Comparison of ENCODE assay signal across 8 cellular contexts in the genomic region with DNA sequence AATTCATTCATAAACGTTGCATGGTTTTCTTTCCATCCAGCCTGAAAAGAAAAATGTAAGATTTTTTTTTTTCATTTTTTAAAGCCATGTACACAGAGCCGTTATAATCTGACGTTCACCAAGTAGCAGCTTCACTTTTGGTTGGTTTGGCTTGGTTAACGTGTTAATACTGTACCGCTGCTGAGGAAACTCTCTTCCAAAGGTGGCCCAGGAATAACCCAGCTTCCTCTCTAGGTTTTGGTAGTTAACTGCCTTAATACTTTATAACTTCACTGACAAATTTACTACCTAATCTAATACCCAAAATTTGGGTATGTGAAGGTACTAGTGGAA. TPM values are rescaled to one million over a fixed set of nuclear protein-coding genes. Genes with fewer than 3 reads are reported as not detected.
DNase-seq lines count a peak whose midpoint lies in the region; ATAC-seq, FAIRE-seq and TF ChIP-seq lines count a peak whose summit lies in the region.

No MANE protein-coding gene starts in this region.

- H3K9me3 ChIP-seq in SU-DHL-6 (ENCODE audit: insufficient read depth, low read length) (0 out of 2 replicates have a peak, but pooled peaks cover 11% of the 10 kb centered on the region), psoas muscle (no peaks in the 10 kb centered on the region)

- ATAC-seq in psoas muscle (no peak), GM18870 (IDR thresholded peaks at IDR 0.05; ENCODE audit: unreplicated experiment) (no peak)

- DNase-seq in fibroblast of pulmonary artery (ENCODE audit: low read depth): no peak
- no peak for DNase-seq in psoas muscle
- no peak for DNase-seq in NCI-H226
- DNase-seq in NCI-H1105 (lab: John Stamatoyannopoulos, UW): no peak
- no peak for DNase-seq in RCC 7860 (ENCODE audit: low spot score)

- no peaks in the 10 kb centered on the region for H3K9me2 ChIP-seq in SU-DHL-6 (replicated peaks; ENCODE audit: insufficient read depth, low read length)

- intact Hi-C loops in psoas muscle (cut with DNase I): loop anchor here (5.0 to 10.0 kb wide), 4 partner anchors 54 to 354 kb away; a partner anchor contains a TSS

- H3K27me3 ChIP-seq in SU-DHL-6 (ENCODE audit: low read length): no peaks in the 10 kb centered on the region
- H3K27me3 ChIP-seq in psoas muscle (ENCODE audit: insufficient read depth in 3 of 3, low read length in 2 of 3): no peaks in the 10 kb centered on the region

- H3K4me3 ChIP-seq in GM08714 (ENCODE audit: low read length) (peak overlapping the region; percentile 76), SU-DHL-6 (ENCODE audit: insufficient read depth, low read length, poor library complexity, severe bottlenecking) (peak overlapping the region; percentile 83), fibroblast of pulmonary artery (replicated peaks; ENCODE audit: low read depth, low read length) (peak overlapping the region; percentile 86), psoas muscle (peak overlapping the region; percentile 94)

- H3K4me2 ChIP-seq in SU-DHL-6 (ENCODE audit: low read depth, low read length, poor library complexity, severe bottlenecking): peak overlapping the region; percentile 86

- peak overlapping the region; percentile 85 for H3K27ac ChIP-seq in SU-DHL-6 (ENCODE audit: low read depth, low read length)
- H3K27ac ChIP-seq in psoas muscle: peak overlapping the region; percentile 98

- WGBS in psoas muscle, 3 donors: 1 to 2% (median 1%) methylated on average over 5 of the region's 5 CpGs

- FAIRE-seq in RCC 7860 (lab: Jason Lieb, UNC): no peak

- H3F3A ChIP-seq in SU-DHL-6 (ENCODE audit: insufficient read depth): peaks cover 33% of the 10 kb centered on the region; the same call in 1 of the 2 replicates

- H3K36me3 ChIP-seq in SU-DHL-6 (ENCODE audit: low read length) (peaks cover 57% of the 10 kb centered on the region), psoas muscle (ENCODE audit: insufficient read depth in 1 of 2, low read depth in 1 of 2) (peaks cover 9 to 39% of the 10 kb centered on the region in 2 donors)

- no peak for TF ChIP-seq CTCF in SU-DHL-6 (IDR thresholded peaks at IDR 0.05; ENCODE audit: insufficient read depth, low read length, poor library complexity, severe bottlenecking)
- no peak for TF ChIP-seq CTCF in fibroblast of pulmonary artery (IDR thresholded peaks at IDR 0.05; ENCODE audit: low read length, missing control alignments)
- TF ChIP-seq CTCF in psoas muscle (IDR thresholded peaks at IDR 0.05): no peak

- H4K20me1 ChIP-seq in SU-DHL-6 (ENCODE audit: low read depth, low read length): no peaks in the 10 kb centered on the region

- peak overlapping the region; percentile 89 for H3K9ac ChIP-seq in SU-DHL-6 (ENCODE audit: low read length)

- peaks cover 7% of the 10 kb centered on the region; the same call in 1 of the 2 replicates for H3K79me2 ChIP-seq in SU-DHL-6 (ENCODE audit: insufficient read depth, low read length)

- peak overlapping the region; percentile 62 for H2AFZ ChIP-seq in SU-DHL-6 (ENCODE audit: low read depth, low read length, severe bottlenecking)

- H3K4me1 ChIP-seq in psoas muscle: peaks cover 29% of the 10 kb centered on the region

RNA-seq across cellular contexts. Expression of a gene that starts 1.7 kb away (rescaled TPM):
- total RNA-seq in psoas muscle: 10 to 100 TPM; 14.4 to 19.2 (median 17.6) TPM
- polyA plus RNA-seq in psoas muscle: 10 to 100 TPM in 1 of 3 donors, 1 to 10 TPM in 2; 6.4 to 11.2 (median 8.8) TPM
